Comparison of ENCODE assay signal across 15 cellular contexts in genomic region chr14:68253381-68253780, GRCh38.
"Had no signal": no experiment of that assay in that cellular context is flagged by ENCODE, and none has a peak within 500 bp of the region (broad histone marks: within the 10 kb centered on the region; RNA-seq: fewer than 3 reads in every experiment).

No MANE protein-coding gene starts in this region.

- ATAC-seq: foreskin keratinocyte; heart left ventricle; naive thymus-derived CD4-positive, alpha-beta T cell; psoas muscle; sciatic nerve; stimulated activated naive CD8-positive, alpha-beta T cell treated with anti-CD3 and anti-CD28 coated beads, Interleukin-15, Interleukin-2, amounts not matched to agents 100 U/mL and 50 U/mL, for 24 hours; upper lobe of right lung had no signal

- H3K4me3 Mint-ChIP-seq: activated CD4-positive, alpha-beta memory T cell treated with anti-CD3 and anti-CD28 coated beads for 36 hours; activated naive CD8-positive, alpha-beta T cell treated with anti-CD3 and anti-CD28 coated beads, Interleukin-2, amount 10 ng/mL, durations not matched to agents 7 days and 5 days; naive thymus-derived CD4-positive, alpha-beta T cell; T-helper 2 cell treated with Interferon-gamma antibody and Interleukin-4, amounts not matched to agents 5 μg/mL and 100 μg/mL, for 36 hours had no signal

- H3K27me3 Mint-ChIP-seq: activated CD4-positive, alpha-beta memory T cell treated with anti-CD3 and anti-CD28 coated beads for 36 hours; activated naive CD8-positive, alpha-beta T cell treated with anti-CD3 and anti-CD28 coated beads, Interleukin-2, amount 10 ng/mL, durations not matched to agents 7 days and 5 days; naive thymus-derived CD4-positive, alpha-beta T cell had no signal

- H3K27me3 ChIP-seq: breast epithelium, foreskin keratinocyte, heart left ventricle, suprapubic skin, upper lobe of right lung had no signal

- H3K27ac ChIP-seq: foreskin keratinocyte, psoas muscle, suprapubic skin, upper lobe of right lung had no signal

- H3K9me3 ChIP-seq: breast epithelium, heart left ventricle, psoas muscle, suprapubic skin, upper lobe of right lung had no signal

- H3K27ac Mint-ChIP-seq: activated CD4-positive, alpha-beta memory T cell treated with anti-CD3 and anti-CD28 coated beads for 36 hours; activated naive CD8-positive, alpha-beta T cell treated with anti-CD3 and anti-CD28 coated beads, Interleukin-2, amount 10 ng/mL, durations not matched to agents 7 days and 5 days; T-helper 2 cell treated with Interferon-gamma antibody and Interleukin-4, amounts not matched to agents 5 μg/mL and 100 μg/mL, for 36 hours had no signal

- H3K36me3 ChIP-seq: breast epithelium, heart left ventricle, suprapubic skin, upper lobe of right lung had no signal

- H3K36me3 Mint-ChIP-seq: activated CD4-positive, alpha-beta memory T cell treated with anti-CD3 and anti-CD28 coated beads for 36 hours; activated naive CD8-positive, alpha-beta T cell treated with anti-CD3 and anti-CD28 coated beads, Interleukin-2, amount 10 ng/mL, durations not matched to agents 7 days and 5 days; naive thymus-derived CD4-positive, alpha-beta T cell had no signal

- H3K4me3 ChIP-seq: breast epithelium, heart left ventricle, psoas muscle, suprapubic skin, upper lobe of right lung had no signal

- DNase-seq: activated CD4-positive, alpha-beta memory T cell treated with anti-CD3 and anti-CD28 coated beads for 36 hours; activated naive CD8-positive, alpha-beta T cell treated with anti-CD3 and anti-CD28 coated beads, Interleukin-2, amount 10 ng/mL, durations not matched to agents 7 days and 5 days; anterior cingulate cortex; foreskin keratinocyte; heart left ventricle; midbrain; naive thymus-derived CD4-positive, alpha-beta T cell; psoas muscle; stimulated activated CD4-positive, alpha-beta T cell treated with anti-CD3 and anti-CD28 coated beads, Interleukin-2, amount 100 ng/mL, for 24 hours; stimulated activated naive CD8-positive, alpha-beta T cell treated with anti-CD3 and anti-CD28 coated beads, Interleukin-15, Interleukin-2, amounts not matched to agents 100 U/mL and 50 U/mL, for 24 hours; upper lobe of right lung had no signal
